In the genomic region with DNA sequence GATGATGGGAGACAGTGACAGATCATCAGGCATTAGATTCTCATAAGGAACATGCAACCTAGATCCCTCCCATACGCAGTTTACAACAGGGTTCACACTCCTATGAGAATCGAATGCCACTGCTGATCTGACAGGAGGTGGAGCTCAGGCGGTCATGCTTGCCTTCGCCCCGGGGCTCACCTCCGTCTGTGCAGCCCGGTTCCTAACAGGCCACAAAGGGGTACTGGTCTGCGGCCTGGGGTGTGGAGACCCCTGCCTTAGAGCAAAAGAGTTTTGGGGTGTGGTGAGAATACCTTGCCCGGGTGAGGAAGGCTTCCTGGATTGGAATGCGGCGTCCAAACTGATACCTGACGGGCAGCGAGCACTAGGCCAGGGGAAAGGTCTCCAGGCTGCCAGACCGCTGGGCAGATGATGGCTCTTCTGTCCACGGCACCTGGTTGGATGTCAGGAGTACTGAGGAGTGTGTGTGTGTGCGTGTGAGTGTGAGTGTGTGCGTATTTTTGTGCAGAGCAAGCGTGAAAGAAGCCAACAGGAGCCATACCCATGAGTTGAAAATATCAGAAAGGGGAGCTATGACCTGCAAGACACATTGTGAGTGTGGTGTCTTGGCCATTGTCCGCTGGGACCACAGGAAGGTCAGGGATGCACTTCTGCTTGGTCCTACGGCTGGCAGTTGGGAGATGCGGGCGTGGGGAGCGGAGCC, we compare ENCODE assay signal across 8 cellular contexts. TPM values are rescaled to one million over a fixed set of nuclear protein-coding genes. Genes with fewer than 3 reads are reported as not detected.
DNase-seq lines count a peak whose midpoint lies in the region; ATAC-seq and TF ChIP-seq lines count a peak whose summit lies in the region.

No MANE protein-coding gene starts in this region.

- in situ Hi-C loops in astrocyte of the spinal cord (cut with HindIII; ENCODE audit: low sequenced_read_pairs): no loop called here
- in situ Hi-C loops in GM13976 (cut with MboI; ENCODE audit: low sequenced_read_pairs, unreplicated experiment): loop anchor here (25.0 kb wide), 1 partner anchor 402 kb away; no protein-coding TSS in a partner anchor

- no peak for TF ChIP-seq CTCF in astrocyte of the spinal cord (IDR thresholded peaks at IDR 0.05; ENCODE audit: low read depth, low read length)
- no peak for TF ChIP-seq CTCF in GM13976 (IDR thresholded peaks at IDR 0.05; ENCODE audit: borderline replicate concordance, control extremely low read depth, extremely low read depth, insufficient read depth, missing control alignments)

- ATAC-seq in CD4-positive, CD25-positive, alpha-beta regulatory T cell (ENCODE audit: low read depth in 2 of 2): no peak
- ATAC-seq in HG02610 (IDR thresholded peaks at IDR 0.05; ENCODE audit: unreplicated experiment): peak; percentile 4
- no peak for ATAC-seq in naive B cell (ENCODE audit: low read depth in 2 of 2)
- ATAC-seq in GM21360 (IDR thresholded peaks at IDR 0.05; ENCODE audit: unreplicated experiment): no peak
- no peak for ATAC-seq in HG03520 (IDR thresholded peaks at IDR 0.05; ENCODE audit: unreplicated experiment)

- peak overlapping the region; percentile 46 to 91 (median 89) for H3K4me3 Mint-ChIP-seq in CD4-positive, CD25-positive, alpha-beta regulatory T cell
- peak overlapping the region; percentile 48 to 94 (median 92) for H3K4me3 Mint-ChIP-seq in naive B cell

- H3K4me1 ChIP-seq in CD4-positive, CD25-positive, alpha-beta regulatory T cell (ENCODE audit: control insufficient read depth, insufficient read depth, low read length, poor library complexity, severe bottlenecking): peaks cover 4% of the 10 kb centered on the region

- H3K4me1 Mint-ChIP-seq in CD4-positive, CD25-positive, alpha-beta regulatory T cell: peaks cover 0 to 12% (median 4%) of the 10 kb centered on the region in 4 donors
- peaks cover 8 to 12% (median 9%) of the 10 kb centered on the region in 3 donors for H3K4me1 Mint-ChIP-seq in naive B cell

- no peaks in the 10 kb centered on the region for H3K9me3 ChIP-seq in CD4-positive, CD25-positive, alpha-beta regulatory T cell (ENCODE audit: control insufficient read depth in 2 of 2, low read length in 2 of 2)

- no peak overlapping the region for H3K4me3 ChIP-seq in CD4-positive, CD25-positive, alpha-beta regulatory T cell (ENCODE audit: low read depth, low read length)
- H3K4me3 ChIP-seq in astrocyte of the spinal cord (ENCODE audit: low read depth, low read length): no peak overlapping the region

- peaks cover 14% of the 10 kb centered on the region for H3K27me3 Mint-ChIP-seq in CD4-positive, CD25-positive, alpha-beta regulatory T cell
- peaks cover 0 to 7% (median 5%) of the 10 kb centered on the region in 3 donors for H3K27me3 Mint-ChIP-seq in naive B cell

- no peaks in the 10 kb centered on the region for H3K36me3 Mint-ChIP-seq in CD4-positive, CD25-positive, alpha-beta regulatory T cell
- no peaks in the 10 kb centered on the region for H3K36me3 Mint-ChIP-seq in naive B cell

- no peak for DNase-seq in CD4-positive, CD25-positive, alpha-beta regulatory T cell
- DNase-seq in astrocyte of the spinal cord (ENCODE audit: low read depth, low spot score): peak; percentile 2
- DNase-seq in naive B cell: no peak
- no peak for DNase-seq in NCI-H1417 (lab: John Stamatoyannopoulos, UW)
- DNase-seq in GM13976 (ENCODE audit: low spot score): no peak

- no peak overlapping the region for H3K27ac Mint-ChIP-seq in CD4-positive, CD25-positive, alpha-beta regulatory T cell
- peak overlapping the region in 3 of 6 donors; percentile 57 to 82 (median 63) for H3K27ac Mint-ChIP-seq in naive B cell

- H3K27me3 ChIP-seq in CD4-positive, CD25-positive, alpha-beta regulatory T cell (ENCODE audit: control insufficient read depth, insufficient read depth, low read length): no peaks in the 10 kb centered on the region

- H3K27ac ChIP-seq in CD4-positive, CD25-positive, alpha-beta regulatory T cell (ENCODE audit: insufficient read depth, low read length, poor library complexity, severe bottlenecking): no peak overlapping the region

- no peaks in the 10 kb centered on the region for H3K9me3 Mint-ChIP-seq in CD4-positive, CD25-positive, alpha-beta regulatory T cell
- no peaks in the 10 kb centered on the region for H3K9me3 Mint-ChIP-seq in naive B cell

- no peaks in the 10 kb centered on the region for H3K36me3 ChIP-seq in CD4-positive, CD25-positive, alpha-beta regulatory T cell (ENCODE audit: control insufficient read depth, insufficient read depth, low read length)

RNA-seq across cellular contexts. Expression of a gene that starts 55.4 kb away (rescaled TPM):
- total RNA-seq in CD4-positive, CD25-positive, alpha-beta regulatory T cell: 2.9 TPM
- 1 to 10 TPM in 1 of 4 donors, under 1 TPM in 3; 0.21 to 1.2 (median 0.80) TPM for polyA plus RNA-seq in CD4-positive, CD25-positive, alpha-beta regulatory T cell
- under 1 TPM in 5 of 6 donors, not detected in 1; 0.14 to 0.80 (median 0.56) TPM for polyA plus RNA-seq in naive B cell (ENCODE audit: low read depth in 6 of 6)
